16 cellular contexts compared by ENCODE assay signal in the genomic region with DNA sequence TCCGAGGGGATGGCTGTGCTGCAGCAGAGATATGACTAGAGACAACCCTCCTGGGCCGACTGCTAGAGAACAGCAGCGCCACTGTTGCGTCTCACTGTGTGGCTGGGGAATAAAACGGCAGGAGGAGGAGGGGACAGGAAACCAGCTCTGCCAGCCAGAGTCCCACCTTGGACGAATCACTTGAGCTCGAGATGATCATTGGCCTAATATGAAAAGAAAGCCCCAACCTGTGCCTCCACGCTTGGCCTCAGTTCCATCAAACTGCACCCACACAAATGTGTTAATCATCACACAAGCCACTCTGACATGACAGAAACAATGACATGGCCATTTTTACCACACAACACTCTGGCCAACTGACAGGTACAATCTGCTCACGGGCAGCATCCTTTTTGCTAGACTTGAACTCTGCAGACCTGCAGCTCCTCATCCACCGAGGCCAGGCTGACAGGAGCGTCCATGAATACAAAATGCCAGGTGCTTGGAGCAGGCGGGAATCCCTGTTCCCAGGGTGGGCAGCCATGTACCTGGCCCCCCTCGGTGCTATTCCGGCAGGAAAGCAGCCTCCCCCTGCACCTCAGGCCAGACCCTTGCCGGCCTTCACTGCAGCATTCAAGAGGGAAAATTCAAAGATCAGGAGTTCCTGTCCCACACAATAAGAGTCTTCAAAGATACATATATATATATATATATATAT. TPM values are rescaled to one million over a fixed set of nuclear protein-coding genes. Genes with fewer than 3 reads are reported as not detected.
DNase-seq lines count a peak whose midpoint lies in the region; ATAC-seq, FAIRE-seq and TF ChIP-seq lines count a peak whose summit lies in the region.
"Had no signal": no experiment of that assay in that cellular context is flagged by ENCODE, and none has a peak within 500 bp of the region (broad histone marks: within the 10 kb centered on the region; RNA-seq: fewer than 3 reads in every experiment).

No MANE protein-coding gene starts in this region.

- WGBS in H1 (ENCODE audit: extremely low coverage in 1 of 2, insufficient coverage in 1 of 2, insufficient read length in 1 of 2, insufficient replicate concordance in 2 of 2, low coverage in 1 of 2, low lambda C conversion rate in 2 of 2, missing lambda C conversion rate in 1 of 2), 2 experiments = 83% methylated on average over 15 of the region's 15 CpGs; no CpG with 5 or more reads in 1 of the 2 experiments

- H2BK15ac ChIP-seq in H1 (ENCODE audit: low read length) = no peak overlapping the region

- H3K4me1 Mint-ChIP-seq in activated T-helper 1 cell treated with anti-CD3 and anti-CD28 coated beads, Interleukin-12 subunit alpha, Interleukin-12 subunit beta, Interleukin-2, Interleukin-4 antibody, amounts not matched to agents 30 ng/mL and 10 ng/mL and 1 ng/mL, durations not matched to agents 14 hours and 24 hours and 36 hours (ENCODE audit: low read depth) = no peaks in the 10 kb centered on the region

- in situ Hi-C loops in GM18951 (cut with MboI; ENCODE audit: low sequenced_read_pairs, unreplicated experiment) = no loop called here

- H3K79me2 ChIP-seq in H1 (ENCODE audit: control insufficient read depth in 1 of 2, insufficient read depth in 2 of 2, low read length in 2 of 2) = no peaks in the 10 kb centered on the region

- no peaks in the 10 kb centered on the region for H3K36me3 Mint-ChIP-seq in activated T-helper 1 cell treated with anti-CD3 and anti-CD28 coated beads, Interleukin-12 subunit alpha, Interleukin-12 subunit beta, Interleukin-2, Interleukin-4 antibody, amounts not matched to agents 30 ng/mL and 10 ng/mL and 1 ng/mL, durations not matched to agents 14 hours and 24 hours and 36 hours (ENCODE audit: low read depth)

- no peak overlapping the region for H3K27ac Mint-ChIP-seq in activated T-helper 1 cell treated with anti-CD3 and anti-CD28 coated beads, Interleukin-12 subunit alpha, Interleukin-12 subunit beta, Interleukin-2, Interleukin-4 antibody, amounts not matched to agents 30 ng/mL and 10 ng/mL and 1 ng/mL, durations not matched to agents 14 hours and 24 hours and 36 hours
- H3K27ac Mint-ChIP-seq: GM23338 had no signal

- H4K8ac ChIP-seq in H1 (ENCODE audit: extremely low read depth, insufficient read depth, low read length) = no peak overlapping the region

- H3K4me3 ChIP-seq in H1 (ENCODE audit: extremely low read depth in 1 of 4, insufficient read depth in 2 of 4, low read depth in 3 of 4, low read length in 4 of 4) = no peak overlapping the region
- H3K4me3 ChIP-seq: GM23338, thoracic aorta had no signal

- H4K91ac ChIP-seq in H1 (replicated peaks; ENCODE audit: insufficient read length, low read length) = no peak overlapping the region

- no peak overlapping the region for H2BK120ac ChIP-seq in H1 (replicated peaks; ENCODE audit: low read depth, low read length)

- TF ChIP-seq CTCF in GM10266 (IDR thresholded peaks at IDR 0.05; ENCODE audit: control insufficient read depth, insufficient read depth, low read depth, missing control alignments) (no peak), H1 (IDR thresholded peaks at IDR 0.05; ENCODE audit: control extremely low read depth in 1 of 3, insufficient read depth in 1 of 3, low read depth in 1 of 3, low read length in 3 of 3) (no peak), GM20000 (IDR thresholded peaks at IDR 0.05; ENCODE audit: extremely low read depth, missing control alignments) (no peak)

- no peak overlapping the region for H4K5ac ChIP-seq in H1 (ENCODE audit: insufficient read length, low read depth, low read length)

- no peaks in the 10 kb centered on the region for H3K27me3 ChIP-seq in H1 (replicated peaks in 1 of 4; ENCODE audit: control insufficient read depth in 3 of 4, extremely low read depth in 1 of 4, insufficient read depth in 3 of 4, low read length in 3 of 4)

- peak; percentile 5 for DNase-seq in GM10266 (ENCODE audit: extremely low spot score)
- peak in 1 of 2 experiments; percentile 36 for DNase-seq in H1 (ENCODE audit: low read depth in 1 of 2, low spot score in 2 of 2)
- DNase-seq in NCI-H1436 treated with DMSO at 0.1 percent for 48 hours (lab: John Stamatoyannopoulos, UW) = no peak
- no peak for DNase-seq in activated T-helper 1 cell treated with anti-CD3 and anti-CD28 coated beads, Interleukin-12 subunit alpha, Interleukin-12 subunit beta, Interleukin-2, Interleukin-4 antibody, amounts not matched to agents 30 ng/mL and 10 ng/mL and 1 ng/mL, durations not matched to agents 14 hours and 24 hours and 36 hours (ENCODE audit: low spot score)
- no peak for DNase-seq in NCI-H1417 treated with DMSO at 0.1 percent for 48 hours (lab: John Stamatoyannopoulos, UW)
- DNase-seq in GM20000 (ENCODE audit: low spot score) = no peak
- DNase-seq: activated gamma-delta T cell treated with Interleukin-2 at 50 U/mL for 16 hours, caudate nucleus, erythroblast, NCI-H1436, SIG-M5, WERI-Rb-1 had no signal

- POLR2A ChIA-PET in H1 (lab: Charles Lee; ENCODE audit: partially characterized antibody) = interaction anchor here (1.1 kb wide), 1 partner anchor 45 kb away, joined by 3 read pairs; no protein-coding TSS in a partner anchor

- H3K79me1 ChIP-seq in H1 (ENCODE audit: low read depth, low read length) = no peaks in the 10 kb centered on the region

- H3K56ac ChIP-seq in H1 (replicated peaks; ENCODE audit: insufficient read length, low read depth, low read length) = no peak overlapping the region

- no peak overlapping the region for H3K14ac ChIP-seq in H1 (ENCODE audit: insufficient read length)

- no peaks in the 10 kb centered on the region for H4K20me1 ChIP-seq in H1 (replicated peaks in 1 of 2; ENCODE audit: control insufficient read depth in 1 of 2, insufficient read depth in 2 of 2, low read length in 2 of 2)

- H2BK12ac ChIP-seq in H1 (ENCODE audit: low read depth, low read length) = peak overlapping the region; percentile 7; the same call in 1 of the 2 replicates

- H3K4me2 ChIP-seq in H1 (ENCODE audit: insufficient read depth in 1 of 2, low read depth in 2 of 2, low read length in 2 of 2) = no peak overlapping the region
- H3K4me2 ChIP-seq: GM23338 had no signal

- H3K23ac ChIP-seq in H1 (ENCODE audit: insufficient read length) = no peak overlapping the region

- TF ChIP-seq POLR2A in GM18951 (IDR thresholded peaks at IDR 0.05; ENCODE audit: extremely low read depth, insufficient read depth, insufficient read length) (peak; percentile 57), H1 (IDR thresholded peaks at IDR 0.05; ENCODE audit: control extremely low read depth in 1 of 2, low read depth in 2 of 2, low read length in 2 of 2) (no peak)

- TF ChIP-seq EP300 in H1 (IDR thresholded peaks at IDR 0.05; ENCODE audit: borderline replicate concordance in 1 of 2, low read depth in 2 of 2, low read length in 2 of 2) = no peak

- no peak overlapping the region for H3K18ac ChIP-seq in H1 (ENCODE audit: extremely low read depth, low read length)

- intact Hi-C loops in activated T-helper 1 cell treated with anti-CD3 and anti-CD28 coated beads, Interleukin-12 subunit alpha, Interleukin-12 subunit beta, Interleukin-2, Interleukin-4 antibody, amounts not matched to agents 30 ng/mL and 10 ng/mL and 1 ng/mL, durations not matched to agents 14 hours and 24 hours and 36 hours (cut with micrococcal nuclease) = no loop called here

- H3K9me3 Mint-ChIP-seq in activated T-helper 1 cell treated with anti-CD3 and anti-CD28 coated beads, Interleukin-12 subunit alpha, Interleukin-12 subunit beta, Interleukin-2, Interleukin-4 antibody, amounts not matched to agents 30 ng/mL and 10 ng/mL and 1 ng/mL, durations not matched to agents 14 hours and 24 hours and 36 hours = no peaks in the 10 kb centered on the region
- H3K9me3 Mint-ChIP-seq: GM23338 had no signal

- no peak overlapping the region for H3K9ac ChIP-seq in H1 (replicated peaks in 1 of 4; ENCODE audit: extremely low read depth in 1 of 4, low read depth in 3 of 4, low read length in 3 of 4)

- no peak overlapping the region for H3K27ac ChIP-seq in H1 (ENCODE audit: low read depth, low read length)
- H3K27ac ChIP-seq: thoracic aorta, WERI-Rb-1 had no signal

- peak; percentile 56 for ATAC-seq in HG02763 (IDR thresholded peaks at IDR 0.05; ENCODE audit: unreplicated experiment)
- ATAC-seq: GM23338 had no signal

- no peaks in the 10 kb centered on the region for H3K9me3 ChIP-seq in H1 (ENCODE audit: insufficient read depth in 2 of 2, low read depth in 1 of 2, low read length in 1 of 2)
- H3K9me3 ChIP-seq: thoracic aorta had no signal

- H3K4ac ChIP-seq in H1 (replicated peaks; ENCODE audit: insufficient read length, low read depth, low read length) = no peak overlapping the region

- no peak overlapping the region for H3K4me3 Mint-ChIP-seq in activated T-helper 1 cell treated with anti-CD3 and anti-CD28 coated beads, Interleukin-12 subunit alpha, Interleukin-12 subunit beta, Interleukin-2, Interleukin-4 antibody, amounts not matched to agents 30 ng/mL and 10 ng/mL and 1 ng/mL, durations not matched to agents 14 hours and 24 hours and 36 hours
- H3K4me3 Mint-ChIP-seq: GM23338 had no signal

- H2BK20ac ChIP-seq in H1 (ENCODE audit: low read length) = no peak overlapping the region

- TF ChIP-seq RAD21 in H1 (IDR thresholded peaks at IDR 0.05 in 1 of 2, conservative IDR thresholded peaks at IDR 0.05 in 1 of 2; ENCODE audit: low read depth in 2 of 2, low read length in 2 of 2) = no peak

- H3K27me3 Mint-ChIP-seq in activated T-helper 1 cell treated with anti-CD3 and anti-CD28 coated beads, Interleukin-12 subunit alpha, Interleukin-12 subunit beta, Interleukin-2, Interleukin-4 antibody, amounts not matched to agents 30 ng/mL and 10 ng/mL and 1 ng/mL, durations not matched to agents 14 hours and 24 hours and 36 hours (ENCODE audit: insufficient read depth) = peaks cover 29% of the 10 kb centered on the region

- H3K36me3 ChIP-seq in H1 (ENCODE audit: control insufficient read depth in 2 of 4, insufficient read depth in 4 of 4, low read length in 3 of 4) = no peaks in the 10 kb centered on the region; a peak in 1 of 8 replicates
- H3K36me3 ChIP-seq: thoracic aorta, WERI-Rb-1 had no signal

- CTCF ChIA-PET in H1 (lab: Charles Lee; ENCODE audit: partially characterized antibody) = interaction anchor here (0.7 to 2.5 kb wide), 6 partner anchors 8 to 61 kb away, joined by 3 to 10 read pairs (median 4); no protein-coding TSS in a partner anchor

- FAIRE-seq in H1 (lab: Jason Lieb, UNC) = no peak

- H3K4me1 ChIP-seq in H1 (replicated peaks in 1 of 4; ENCODE audit: control insufficient read depth in 3 of 4, insufficient read depth in 4 of 4, low read length in 3 of 4) = peaks cover 2 to 16% (median 5%) of the 10 kb centered on the region in 4 experiments; a peak in 6 of 7 replicates

- H2AFZ ChIP-seq in H1 (ENCODE audit: low read length) = no peak overlapping the region
- H2AFZ ChIP-seq: GM23338 had no signal

- H2AK5ac ChIP-seq in H1 (ENCODE audit: low read depth, low read length) = no peak overlapping the region

- H2BK5ac ChIP-seq in H1 (ENCODE audit: low read depth, low read length) = 0 out of 2 replicates have a peak overlapping the region, but pooled peaks have one; percentile 1

- H3K23me2 ChIP-seq in H1 (ENCODE audit: low read depth, low read length) = no peaks in the 10 kb centered on the region

RNA-seq across cellular contexts. Expression of gene PARD6G, which starts 52.3 kb away (rescaled TPM):
- total RNA-seq in H1 (2021; fragmentation: NEBNext Ultra II Directional; extraction: Animal tissue kit (Norgen Biotek cat#: 25700)) = 17.9 and 18.8 TPM in 2 replicates
- 11.3 and 12.0 TPM in 2 replicates for polyA plus RNA-seq in H1 (2011; rRNA removed)
- 10.3 TPM for polyA plus RNA-seq in H1 (2011; cell fraction: cytosol; rRNA removed)
- 12.3 TPM for polyA plus RNA-seq in H1 (2011; cell fraction: nucleus; rRNA removed)
- polyA plus RNA-seq in H1 (2012, experiment 1 of 2) = 10.3 to 14.1 TPM (median 12.3 TPM) in 4 replicates
- polyA plus RNA-seq in H1 (2012, experiment 2 of 2) = 15.3 TPM
- 9.8 TPM for polyA plus RNA-seq in H1 (2013, experiment 1 of 2)
- 8.7 TPM for polyA plus RNA-seq in H1 (2013, experiment 2 of 2)
- 7.8 and 9.6 TPM in 2 replicates for polyA minus RNA-seq in H1 (2011; rRNA and poly(A)+ RNA removed)
- 10.9 TPM for polyA minus RNA-seq in H1 (2011; cell fraction: cytosol; rRNA and poly(A)+ RNA removed)
- polyA minus RNA-seq in H1 (2011; cell fraction: nucleus; rRNA and poly(A)+ RNA removed) = 11.1 TPM
- total RNA-seq in activated T-helper 1 cell treated with anti-CD3 and anti-CD28 coated beads, Interleukin-12 subunit alpha, Interleukin-12 subunit beta, Interleukin-2, Interleukin-4 antibody, amounts not matched to agents 30 ng/mL and 10 ng/mL and 1 ng/mL, durations not matched to agents 14 hours and 24 hours and 36 hours = 0.10 and 0.15 TPM in 2 replicates

Comparison
In these comparisons a context has a peak if more than half of its experiments do, and no peak if none do; other contexts are left out.
1. RNA of gene PARD6G, which starts 52.3 kb away (total RNA-seq): 17.9 to 18.8 TPM in H1; 0.10 to 0.15 TPM in activated T-helper 1 cell treated with anti-CD3 and anti-CD28 coated beads, Interleukin-12 subunit alpha, Interleukin-12 subunit beta, Interleukin-2, Interleukin-4 antibody, amounts not matched to agents 30 ng/mL and 10 ng/mL and 1 ng/mL, durations not matched to agents 14 hours and 24 hours and 36 hours; every median in the first group is over 10 times any median in the second.